In genomic region chr4:169540774-169541173, GRCh38 we compare ENCODE assay signal across 32 cellular contexts.
"Had no signal": no experiment of that assay in that cellular context is flagged by ENCODE, and none has a peak within 500 bp of the region (broad histone marks: within the 10 kb centered on the region; RNA-seq: fewer than 3 reads in every experiment).

No MANE protein-coding gene starts in this region.

- H3K9ac ChIP-seq: parathyroid adenoma had no signal

- H3K27ac ChIP-seq: brain microvascular endothelial cell, coronary artery, dorsolateral prefrontal cortex, gastroesophageal sphincter, hepatocyte, parathyroid adenoma, psoas muscle, sigmoid colon, upper lobe of left lung had no signal

- H3K4me3 Mint-ChIP-seq: activated CD4-positive, alpha-beta T cell treated with anti-CD3 and anti-CD28 coated beads for 36 hours; activated CD8-positive, alpha-beta memory T cell treated with anti-CD3 and anti-CD28 coated beads, Interleukin-2, amount 10 ng/mL, durations not matched to agents 7 days and 5 days; activated CD8-positive, alpha-beta T cell treated with anti-CD3 and anti-CD28 coated beads, Interleukin-2, amount 10 ng/mL, durations not matched to agents 7 days and 5 days; activated naive CD4-positive, alpha-beta T cell treated with anti-CD3 and anti-CD28 coated beads for 36 hours; activated naive CD8-positive, alpha-beta T cell treated with anti-CD3 and anti-CD28 coated beads for 36 hours; activated T-helper 1 cell treated with anti-CD3 and anti-CD28 coated beads, Interleukin-12 subunit alpha, Interleukin-12 subunit beta, Interleukin-2, Interleukin-4 antibody, amounts not matched to agents 30 ng/mL and 10 ng/mL and 1 ng/mL, durations not matched to agents 14 hours and 24 hours and 36 hours; effector memory CD8-positive, alpha-beta T cell; naive thymus-derived CD8-positive, alpha-beta T cell; neural crest cell; stimulated activated memory B cell treated with anti-CD40 and anti-IgM and Interleukin-4, amounts not matched to agents 10 μg/mL and 1 μg/mL and 100 μg/mL, for 72 hours; stimulated activated naive CD8-positive, alpha-beta T cell treated with anti-CD3 and anti-CD28 coated beads, Interleukin-15, amount 100 ng/mL, for 72 hours had no signal

- H3K4me1 Mint-ChIP-seq: activated CD4-positive, alpha-beta T cell treated with anti-CD3 and anti-CD28 coated beads for 36 hours; activated CD8-positive, alpha-beta memory T cell treated with anti-CD3 and anti-CD28 coated beads, Interleukin-2, amount 10 ng/mL, durations not matched to agents 7 days and 5 days; activated naive CD8-positive, alpha-beta T cell treated with anti-CD3 and anti-CD28 coated beads for 36 hours; naive thymus-derived CD8-positive, alpha-beta T cell; neural crest cell; stimulated activated memory B cell treated with anti-CD40 and anti-IgM and Interleukin-4, amounts not matched to agents 10 μg/mL and 1 μg/mL and 100 μg/mL, for 72 hours; stimulated activated naive CD8-positive, alpha-beta T cell treated with anti-CD3 and anti-CD28 coated beads, Interleukin-15, amount 100 ng/mL, for 72 hours had no signal

- H3K27me3 ChIP-seq: brain microvascular endothelial cell, dorsolateral prefrontal cortex, gastroesophageal sphincter, hepatocyte, sigmoid colon, upper lobe of left lung had no signal

- H3K27ac Mint-ChIP-seq: activated CD4-positive, alpha-beta T cell treated with anti-CD3 and anti-CD28 coated beads for 36 hours; activated CD8-positive, alpha-beta memory T cell treated with anti-CD3 and anti-CD28 coated beads, Interleukin-2, amount 10 ng/mL, durations not matched to agents 7 days and 5 days; activated CD8-positive, alpha-beta T cell treated with anti-CD3 and anti-CD28 coated beads, Interleukin-2, amount 10 ng/mL, durations not matched to agents 7 days and 5 days; activated naive CD4-positive, alpha-beta T cell treated with anti-CD3 and anti-CD28 coated beads for 36 hours; activated naive CD8-positive, alpha-beta T cell treated with anti-CD3 and anti-CD28 coated beads for 36 hours; activated T-helper 1 cell treated with anti-CD3 and anti-CD28 coated beads, Interleukin-12 subunit alpha, Interleukin-12 subunit beta, Interleukin-2, Interleukin-4 antibody, amounts not matched to agents 30 ng/mL and 10 ng/mL and 1 ng/mL, durations not matched to agents 14 hours and 24 hours and 36 hours; effector memory CD8-positive, alpha-beta T cell; naive thymus-derived CD8-positive, alpha-beta T cell; stimulated activated memory B cell treated with anti-CD40 and anti-IgM and Interleukin-4, amounts not matched to agents 10 μg/mL and 1 μg/mL and 100 μg/mL, for 72 hours; stimulated activated naive CD8-positive, alpha-beta T cell treated with anti-CD3 and anti-CD28 coated beads, Interleukin-15, amount 100 ng/mL, for 72 hours had no signal

- H3K36me3 ChIP-seq: brain microvascular endothelial cell had no signal

- H3K4me3 ChIP-seq: coronary artery, dorsolateral prefrontal cortex, gastroesophageal sphincter, hepatocyte, psoas muscle, sigmoid colon, upper lobe of left lung had no signal

- H3K4me1 ChIP-seq: gastroesophageal sphincter, parathyroid adenoma, psoas muscle, sigmoid colon, upper lobe of left lung had no signal

- H3K27me3 Mint-ChIP-seq: activated CD4-positive, alpha-beta T cell treated with anti-CD3 and anti-CD28 coated beads for 36 hours; activated CD8-positive, alpha-beta memory T cell treated with anti-CD3 and anti-CD28 coated beads, Interleukin-2, amount 10 ng/mL, durations not matched to agents 7 days and 5 days; activated naive CD8-positive, alpha-beta T cell treated with anti-CD3 and anti-CD28 coated beads for 36 hours; effector memory CD8-positive, alpha-beta T cell; naive thymus-derived CD8-positive, alpha-beta T cell; stimulated activated memory B cell treated with anti-CD40 and anti-IgM and Interleukin-4, amounts not matched to agents 10 μg/mL and 1 μg/mL and 100 μg/mL, for 72 hours; stimulated activated naive CD8-positive, alpha-beta T cell treated with anti-CD3 and anti-CD28 coated beads, Interleukin-15, amount 100 ng/mL, for 72 hours had no signal

- DNase-seq: activated CD4-positive, alpha-beta T cell treated with anti-CD3 and anti-CD28 coated beads for 36 hours; activated CD4-positive, CD25-positive, alpha-beta regulatory T cell; activated CD8-positive, alpha-beta memory T cell treated with anti-CD3 and anti-CD28 coated beads, Interleukin-2, amount 10 ng/mL, durations not matched to agents 7 days and 5 days; activated CD8-positive, alpha-beta T cell treated with anti-CD3 and anti-CD28 coated beads, Interleukin-2, amount 10 ng/mL, durations not matched to agents 7 days and 5 days; activated effector memory CD4-positive, alpha-beta T cell treated with anti-CD3 and anti-CD28 coated beads, Interleukin-2, amount 50 U/mL, for 16 hours; activated naive CD4-positive, alpha-beta T cell treated with anti-CD3 and anti-CD28 coated beads for 36 hours; activated naive CD8-positive, alpha-beta T cell treated with anti-CD3 and anti-CD28 coated beads for 36 hours; activated T-cell treated with anti-CD3 and anti-CD28 coated beads for 4 hours; amniotic stem cell; brain microvascular endothelial cell; dorsolateral prefrontal cortex; effector memory CD8-positive, alpha-beta T cell; kidney; midbrain; naive thymus-derived CD8-positive, alpha-beta T cell; nucleus accumbens; psoas muscle; sigmoid colon; small intestine; stimulated activated CD4-positive, alpha-beta T cell treated with anti-CD3 and anti-CD28 coated beads, Interleukin-4, amount 100 ng/mL, for 4 hours; stimulated activated CD8-positive, alpha-beta memory T cell treated with anti-CD3 and anti-CD28 coated beads, Interleukin-4, amount 100 ng/mL, for 48 hours; stimulated activated naive CD8-positive, alpha-beta T cell treated with anti-CD3 and anti-CD28 coated beads, Interleukin-15, amount 100 ng/mL, for 72 hours; substantia nigra; T-helper 1 cell; upper lobe of left lung had no signal
